21 cellular contexts compared by ENCODE assay signal in the genomic region with DNA sequence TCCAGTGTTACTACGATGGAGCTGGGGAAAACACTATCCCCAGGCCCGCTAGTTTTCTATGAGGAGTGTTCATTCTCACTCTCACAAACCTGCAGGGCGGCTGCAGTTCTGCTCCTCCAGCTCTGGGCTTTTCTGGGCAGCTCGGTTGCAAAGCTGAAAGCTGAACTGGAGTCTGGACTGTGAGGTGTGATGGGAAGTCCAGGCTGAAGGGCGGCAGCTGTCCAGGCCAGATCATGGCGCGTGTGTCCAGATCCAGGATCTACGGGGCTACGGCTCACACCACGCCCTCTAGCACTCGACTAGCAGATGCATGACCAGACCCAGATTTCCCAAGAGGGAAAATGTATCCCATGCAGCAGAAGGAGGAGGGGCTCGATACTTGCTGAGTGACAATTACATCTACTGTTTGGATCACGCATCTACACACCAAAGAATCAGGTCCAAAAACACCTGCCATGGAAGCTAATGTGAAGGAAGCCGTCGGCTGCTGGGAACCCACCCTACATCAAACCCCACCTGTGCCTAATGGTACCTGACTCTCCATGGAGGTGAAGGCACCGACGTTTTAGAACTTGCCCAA.
"Had no signal": no experiment of that assay in that cellular context is flagged by ENCODE, and none has a peak within 500 bp of the region (broad histone marks: within the 10 kb centered on the region; RNA-seq: fewer than 3 reads in every experiment).

No MANE protein-coding gene starts in this region.

- DNase-seq: activated CD4-positive, alpha-beta T cell treated with anti-CD3 and anti-CD28 coated beads for 4 hours; activated CD4-positive, alpha-beta T cell treated with anti-CD3 and anti-CD28 coated beads, Interleukin-2, amount 50 U/mL, for 4 hours; activated CD8-positive, alpha-beta memory T cell treated with anti-CD3 and anti-CD28 coated beads for 24 hours; activated gamma-delta T cell treated with Interleukin-2 at 50 U/mL for 16 hours; activated naive CD4-positive, alpha-beta T cell treated with anti-CD3 and anti-CD28 coated beads, Interleukin-2, amount 50 U/mL, for 16 hours; amniotic stem cell; central memory CD4-positive, alpha-beta T cell; dermis blood vessel endothelial cell; effector CD4-positive, alpha-beta T cell; esophagus squamous epithelium; foreskin melanocyte; left ventricle myocardium inferior; right lobe of liver; stimulated activated CD4-positive, alpha-beta T cell treated with anti-CD3 and anti-CD28 coated beads, Interleukin-4, amount 100 ng/mL, for 24 hours; substantia nigra; T-helper 2 cell had no signal

- H3K27me3 ChIP-seq: right lobe of liver had no signal

- H3K9me3 ChIP-seq: esophagus squamous epithelium, left ventricle myocardium inferior, right lobe of liver had no signal

- H3K4me3 ChIP-seq: esophagus squamous epithelium, left ventricle myocardium inferior, right lobe of liver, skin epidermis, tibial nerve had no signal

- H3K36me3 ChIP-seq: esophagus squamous epithelium, left ventricle myocardium inferior, right lobe of liver, tibial nerve had no signal

- H3K27ac ChIP-seq: epithelial cell of prostate, esophagus squamous epithelium, left ventricle myocardium inferior, right lobe of liver, skin epidermis, tibial nerve had no signal

- H3K4me1 ChIP-seq: esophagus squamous epithelium, left ventricle myocardium inferior, right lobe of liver, tibial nerve had no signal

- ATAC-seq: right lobe of liver; stimulated activated effector memory CD8-positive, alpha-beta T cell treated with anti-CD3 and anti-CD28 coated beads, Interleukin-12 subunit alpha, Interleukin-12 subunit beta, amount 100 ng/mL, for 72 hours; WTC11 had no signal
